8 cellular contexts compared by ENCODE assay signal in genomic region chr7:92831716-92832622, GRCh38. TPM values are rescaled to one million over a fixed set of nuclear protein-coding genes. Genes with fewer than 3 reads are reported as not detected.
DNase-seq lines count a peak whose midpoint lies in the region; ATAC-seq and TF ChIP-seq lines count a peak whose summit lies in the region.

No MANE protein-coding gene starts in this region.

- H3K36me3 ChIP-seq in cardiac muscle cell (no peaks in the 10 kb centered on the region), esophagus (ENCODE audit: control insufficient read depth in 2 of 2, insufficient read depth in 2 of 2, low read length in 1 of 2) (no peaks in the 10 kb centered on the region)

- no peak for TF ChIP-seq CTCF in cardiac muscle cell (IDR thresholded peaks at IDR 0.05; ENCODE audit: low read depth, low read length)
- no peak for TF ChIP-seq CTCF in osteocyte (IDR thresholded peaks at IDR 0.05)

- H3K4me1 Mint-ChIP-seq in osteocyte (ENCODE audit: unreplicated experiment), result peaks cover 49% of the 10 kb centered on the region

- no peak for ATAC-seq in Right ventricle myocardium inferior
- ATAC-seq in SK-N-SH treated with all-trans-retinoic acid at 6 μM for 48 hours, result peak; percentile 11
- ATAC-seq in GM21447 (IDR thresholded peaks at IDR 0.05; ENCODE audit: unreplicated experiment), result no peak
- ATAC-seq in HG03378 (IDR thresholded peaks at IDR 0.05; ENCODE audit: unreplicated experiment), result no peak

- H3K9me3 Mint-ChIP-seq in osteocyte (ENCODE audit: unreplicated experiment), result no peaks in the 10 kb centered on the region

- H3K36me3 Mint-ChIP-seq in osteocyte (ENCODE audit: unreplicated experiment), result peaks cover 2% of the 10 kb centered on the region

- H3K4me3 ChIP-seq in cardiac muscle cell (peak overlapping the region; percentile 82), esophagus (ENCODE audit: low read depth in 1 of 2, low read length in 2 of 2) (peak overlapping the region; percentile 70 to 74)

- WGBS in esophagus, 2 donors, result 37 to 48% methylated on average over 8 of the region's 8 CpGs

- no peaks in the 10 kb centered on the region for H3K27me3 Mint-ChIP-seq in osteocyte (ENCODE audit: unreplicated experiment)

- intact Hi-C loops in Right ventricle myocardium inferior (cut with DNase I), result loop anchor here (5.0 to 10.0 kb wide), 3 partner anchors 50 to 307 kb away; partner anchors contain the start of genes PEX1 and RBM48

- H3K4me3 Mint-ChIP-seq in osteocyte (ENCODE audit: unreplicated experiment), result peak overlapping the region; percentile 91

- H3K27me3 ChIP-seq in cardiac muscle cell (no peaks in the 10 kb centered on the region), esophagus (ENCODE audit: control insufficient read depth in 1 of 2, insufficient read depth in 2 of 2, low read length in 2 of 2) (no peaks in the 10 kb centered on the region)

- H3K27ac Mint-ChIP-seq in osteocyte (ENCODE audit: unreplicated experiment), result peak overlapping the region; percentile 96

- H3K4me1 ChIP-seq in cardiac muscle cell (ENCODE audit: low read depth), result peaks cover 37% of the 10 kb centered on the region
- H3K4me1 ChIP-seq in esophagus (ENCODE audit: control insufficient read depth in 2 of 2, insufficient read depth in 2 of 2, low read length in 1 of 2), result no peaks in the 10 kb centered on the region

- H3K9me3 ChIP-seq in cardiac muscle cell (ENCODE audit: low read depth) (no peaks in the 10 kb centered on the region), esophagus (ENCODE audit: control insufficient read depth in 2 of 2, insufficient read depth in 1 of 2, low read depth in 1 of 2, low read length in 1 of 2) (no peaks in the 10 kb centered on the region)

- DNase-seq in cardiac muscle cell (ENCODE audit: low read depth in 1 of 2, low spot score in 1 of 2), result peak in 1 of 2 donors; percentile 80
- no peak for DNase-seq in Right ventricle myocardium inferior (ENCODE audit: missing footprints)
- DNase-seq in osteocyte (ENCODE audit: extremely low spot score, unreplicated experiment), result no peak
- no peak for DNase-seq in activated CD8-positive, alpha-beta memory T cell treated with anti-CD3 and anti-CD28 coated beads, Interleukin-2, amount 50 U/mL, for 48 hours

- H3K27ac ChIP-seq in cardiac muscle cell (peak overlapping the region; percentile 99), esophagus (ENCODE audit: low read depth in 2 of 2, low read length in 1 of 2) (no peak overlapping the region)

TF ChIP-seq in SK-N-SH treated with all-trans-retinoic acid at 6 μM for 48 hours, 23 proteins besides CTCF, POLR2A, EP300 and RAD21:
- TF ChIP-seq ISL1 (CRISPR knock-in tag; IDR thresholded peaks at IDR 0.05), result peak; percentile 50; the same call in 1 of the 2 replicates
- 0 out of 2 replicates have a peak, but pooled peaks have one; percentile 10 for TF ChIP-seq ZNF8 (CRISPR knock-in tag; IDR thresholded peaks at IDR 0.05)
- TF ChIP-seq TOX (CRISPR knock-in tag; IDR thresholded peaks at IDR 0.05; ENCODE audit: borderline replicate concordance), result 0 out of 2 replicates have a peak, but pooled peaks have one; percentile 5
- 0 out of 2 replicates have a peak, but pooled peaks have one; percentile 38 for TF ChIP-seq POU6F1 (CRISPR knock-in tag; IDR thresholded peaks at IDR 0.05; ENCODE audit: borderline replicate concordance, low read depth)
- no peak for TF ChIP-seq PATZ1 (CRISPR knock-in tag; IDR thresholded peaks at IDR 0.05; ENCODE audit: borderline replicate concordance)
- TF ChIP-seq BACH2 (CRISPR knock-in tag; IDR thresholded peaks at IDR 0.05; ENCODE audit: borderline replicate concordance), result no peak
- no peak for TF ChIP-seq CSRNP3 (CRISPR knock-in tag; IDR thresholded peaks at IDR 0.05)

RNA-seq across cellular contexts. Expression of gene CDK6, which starts 4.4 kb away (rescaled TPM):
- 81.6 and 98.1 TPM in 2 replicates for total RNA-seq in cardiac muscle cell
- 28.7 and 38.8 TPM in 2 replicates for polyA plus RNA-seq in cardiac muscle cell
- total RNA-seq in Right ventricle myocardium inferior, result 23.6 TPM
- 1 to 10 TPM; 1.4 to 2.2 TPM for polyA plus RNA-seq in esophagus
- total RNA-seq in osteocyte, result 52.3 and 53.6 TPM in 2 replicates
